In the genomic region with DNA sequence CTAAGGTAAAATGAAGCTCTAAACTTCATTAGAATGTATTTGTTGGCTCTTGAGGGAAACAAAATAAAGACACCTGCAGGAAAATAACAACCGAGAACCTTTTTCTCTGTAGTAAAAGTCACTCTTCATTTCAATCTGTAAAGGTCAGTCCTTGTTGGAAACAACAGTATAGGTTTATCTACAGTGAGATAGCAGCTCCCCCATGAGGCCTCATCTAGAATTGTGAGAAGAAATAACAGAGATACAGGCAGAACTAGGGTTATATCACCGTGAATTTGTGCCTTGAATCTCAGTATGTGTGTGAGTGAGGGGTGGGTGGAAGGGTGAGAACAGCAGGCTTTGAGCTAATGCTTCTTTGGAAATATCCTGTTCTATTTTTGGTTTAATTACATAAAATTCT, we compare ENCODE assay signal across 8 cellular contexts.
DNase-seq lines count a peak whose midpoint lies in the region; ATAC-seq and TF ChIP-seq lines count a peak whose summit lies in the region.

No MANE protein-coding gene starts in this region.

- no peaks in the 10 kb centered on the region for H3K9me3 ChIP-seq in neural cell (ENCODE audit: low read length)

- intact Hi-C loops in activated CD8-positive, alpha-beta T cell treated with anti-CD3 and anti-CD28 coated beads for 36 hours (cut with micrococcal nuclease) = loop anchor here (10.0 kb wide), 1 partner anchor 329 kb away; no protein-coding TSS in a partner anchor

- TF ChIP-seq RAD21 in Ishikawa (IDR thresholded peaks at IDR 0.05; ENCODE audit: low read depth) = peak; percentile 59
- TF ChIP-seq RAD21 in neural cell (conservative IDR thresholded peaks at IDR 0.05) = peak; percentile 81

- in situ Hi-C loops in GM13976 (cut with MboI; ENCODE audit: low sequenced_read_pairs, unreplicated experiment) = no loop called here

- H3K27me3 ChIP-seq in neural cell (ENCODE audit: insufficient read depth, low read depth, low read length) = no peaks in the 10 kb centered on the region

- H3K4me3 ChIP-seq in neural cell (ENCODE audit: low read length) = no peak overlapping the region

- H3K9me3 Mint-ChIP-seq in activated CD8-positive, alpha-beta T cell treated with anti-CD3 and anti-CD28 coated beads for 36 hours = no peaks in the 10 kb centered on the region

- no peaks in the 10 kb centered on the region for H3K4me1 Mint-ChIP-seq in activated CD8-positive, alpha-beta T cell treated with anti-CD3 and anti-CD28 coated beads for 36 hours (ENCODE audit: low read depth)

- no peak for ATAC-seq in activated CD8-positive, alpha-beta T cell treated with anti-CD3 and anti-CD28 coated beads for 36 hours
- ATAC-seq in GM21526 (IDR thresholded peaks at IDR 0.05; ENCODE audit: low FRiP score, unreplicated experiment) = no peak

- H2AFZ ChIP-seq in neural cell (ENCODE audit: low read depth, low read length) = no peak overlapping the region

- H3K4me3 Mint-ChIP-seq in activated CD8-positive, alpha-beta T cell treated with anti-CD3 and anti-CD28 coated beads for 36 hours = no peak overlapping the region

- no peaks in the 10 kb centered on the region for H3K79me2 ChIP-seq in neural cell (replicated peaks; ENCODE audit: insufficient read depth, low read length)

- no peaks in the 10 kb centered on the region for H3F3A ChIP-seq in neural cell (ENCODE audit: insufficient read depth, low read length, poor library complexity, severe bottlenecking)

- TF ChIP-seq EP300 in Ishikawa (IDR thresholded peaks at IDR 0.05; ENCODE audit: borderline replicate concordance) (no peak), neural cell (conservative IDR thresholded peaks at IDR 0.05; ENCODE audit: poor library complexity, severe bottlenecking) (no peak)

- CTCF ChIA-PET in activated CD8-positive, alpha-beta T cell treated with anti-CD3 and anti-CD28 coated beads for 36 hours (lab: Charles Lee) = interaction anchor here (0.7 to 1.0 kb wide), 2 partner anchors 328 to 363 kb away, joined by 3 read pairs; no protein-coding TSS in a partner anchor

- H4K20me1 ChIP-seq in neural cell (ENCODE audit: insufficient read depth) = no peaks in the 10 kb centered on the region

- no peak overlapping the region for H3K27ac Mint-ChIP-seq in activated CD8-positive, alpha-beta T cell treated with anti-CD3 and anti-CD28 coated beads for 36 hours

- no peaks in the 10 kb centered on the region for H3K27me3 Mint-ChIP-seq in activated CD8-positive, alpha-beta T cell treated with anti-CD3 and anti-CD28 coated beads for 36 hours

- H3K4me2 ChIP-seq in neural cell (ENCODE audit: low read length) = no peak overlapping the region

- H3K36me3 Mint-ChIP-seq in activated CD8-positive, alpha-beta T cell treated with anti-CD3 and anti-CD28 coated beads for 36 hours (ENCODE audit: low read depth) = no peaks in the 10 kb centered on the region

- H3K9me2 ChIP-seq in neural cell (ENCODE audit: insufficient read depth, low read length) = no peaks in the 10 kb centered on the region

- H3K9ac ChIP-seq in neural cell (ENCODE audit: low read length) = no peak overlapping the region

- no peak overlapping the region for H3K27ac ChIP-seq in neural cell (ENCODE audit: low read length)

- peak; percentile 17 for TF ChIP-seq CTCF in GM13976 (IDR thresholded peaks at IDR 0.05; ENCODE audit: borderline replicate concordance, control extremely low read depth, extremely low read depth, insufficient read depth, missing control alignments)
- TF ChIP-seq CTCF in activated CD8-positive, alpha-beta T cell treated with anti-CD3 and anti-CD28 coated beads for 36 hours (IDR thresholded peaks at IDR 0.05) = peak; percentile 47
- TF ChIP-seq CTCF in neural cell (IDR thresholded peaks at IDR 0.05; ENCODE audit: poor library complexity, severe bottlenecking) = peak; percentile 74

- no peaks in the 10 kb centered on the region for H3K36me3 ChIP-seq in neural cell (ENCODE audit: insufficient read depth, low read length)

- POLR2A ChIA-PET in activated CD8-positive, alpha-beta T cell treated with anti-CD3 and anti-CD28 coated beads for 36 hours (lab: Charles Lee) = no interaction called here

- peak; percentile 15 for DNase-seq in A172 (ENCODE audit: low spot score)
- peak; percentile 30 for DNase-seq in GM13976 (ENCODE audit: low spot score)
- peak; percentile 8 for DNase-seq in activated CD8-positive, alpha-beta T cell treated with anti-CD3 and anti-CD28 coated beads for 36 hours
- DNase-seq in cortex of kidney (lab: John Stamatoyannopoulos, UW) = no peak
- DNase-seq in NCI-H187 treated with DMSO at 0.1 percent for 48 hours (lab: John Stamatoyannopoulos, UW) = no peak

TF ChIP-seq in Ishikawa, 13 proteins besides CTCF, POLR2A, EP300 and RAD21:
- TF ChIP-seq ZBTB7A (IDR thresholded peaks at IDR 0.05; ENCODE audit: low read depth) = no peak
- TF ChIP-seq CEBPB (IDR thresholded peaks at IDR 0.05) = no peak
- no peak for TF ChIP-seq NFIC (IDR thresholded peaks at IDR 0.05)
- no peak for TF ChIP-seq YY1 (IDR thresholded peaks at IDR 0.05; ENCODE audit: low read depth)

TF ChIP-seq in neural cell, 6 proteins besides CTCF, POLR2A, EP300 and RAD21:
- TF ChIP-seq EZH2 (IDR thresholded peaks at IDR 0.05; ENCODE audit: borderline replicate concordance, insufficient read depth, low read length, poor library complexity, severe bottlenecking) = no peak
- TF ChIP-seq, protein P1, sequence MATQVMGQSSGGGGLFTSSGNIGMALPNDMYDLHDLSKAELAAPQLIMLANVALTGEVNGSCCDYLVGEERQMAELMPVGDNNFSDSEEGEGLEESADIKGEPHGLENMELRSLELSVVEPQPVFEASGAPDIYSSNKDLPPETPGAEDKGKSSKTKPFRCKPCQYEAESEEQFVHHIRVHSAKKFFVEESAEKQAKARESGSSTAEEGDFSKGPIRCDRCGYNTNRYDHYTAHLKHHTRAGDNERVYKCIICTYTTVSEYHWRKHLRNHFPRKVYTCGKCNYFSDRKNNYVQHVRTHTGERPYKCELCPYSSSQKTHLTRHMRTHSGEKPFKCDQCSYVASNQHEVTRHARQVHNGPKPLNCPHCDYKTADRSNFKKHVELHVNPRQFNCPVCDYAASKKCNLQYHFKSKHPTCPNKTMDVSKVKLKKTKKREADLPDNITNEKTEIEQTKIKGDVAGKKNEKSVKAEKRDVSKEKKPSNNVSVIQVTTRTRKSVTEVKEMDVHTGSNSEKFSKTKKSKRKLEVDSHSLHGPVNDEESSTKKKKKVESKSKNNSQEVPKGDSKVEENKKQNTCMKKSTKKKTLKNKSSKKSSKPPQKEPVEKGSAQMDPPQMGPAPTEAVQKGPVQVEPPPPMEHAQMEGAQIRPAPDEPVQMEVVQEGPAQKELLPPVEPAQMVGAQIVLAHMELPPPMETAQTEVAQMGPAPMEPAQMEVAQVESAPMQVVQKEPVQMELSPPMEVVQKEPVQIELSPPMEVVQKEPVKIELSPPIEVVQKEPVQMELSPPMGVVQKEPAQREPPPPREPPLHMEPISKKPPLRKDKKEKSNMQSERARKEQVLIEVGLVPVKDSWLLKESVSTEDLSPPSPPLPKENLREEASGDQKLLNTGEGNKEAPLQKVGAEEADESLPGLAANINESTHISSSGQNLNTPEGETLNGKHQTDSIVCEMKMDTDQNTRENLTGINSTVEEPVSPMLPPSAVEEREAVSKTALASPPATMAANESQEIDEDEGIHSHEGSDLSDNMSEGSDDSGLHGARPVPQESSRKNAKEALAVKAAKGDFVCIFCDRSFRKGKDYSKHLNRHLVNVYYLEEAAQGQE (IDR thresholded peaks at IDR 0.05; ENCODE audit: borderline replicate concordance) = no peak
- TF ChIP-seq MXI1 (conservative IDR thresholded peaks at IDR 0.05; ENCODE audit: poor library complexity, severe bottlenecking) = no peak
- TF ChIP-seq SMC3 (conservative IDR thresholded peaks at IDR 0.05; ENCODE audit: poor library complexity) = peak; percentile 71
- TF ChIP-seq POLR2AphosphoS5 (IDR thresholded peaks at IDR 0.05) = no peak
- TF ChIP-seq TAF1 (IDR thresholded peaks at IDR 0.05; ENCODE audit: low read depth) = no peak
TF ChIP-seq in neural cell: peak in this region for 1.

Comparison
In these comparisons a context has a peak if more than half of its experiments do, and no peak if none do; other contexts are left out.
1. DNase-seq: peak in A172 (single experiment), GM13976 (single experiment) and activated CD8-positive, alpha-beta T cell treated with anti-CD3 and anti-CD28 coated beads for 36 hours (single experiment); none in cortex of kidney (single experiment) and NCI-H187 treated with DMSO at 0.1 percent for 48 hours (single experiment).
2. CTCF ChIP-seq: peak in every context shown above with its lines; median percentile 74 in neural cell; 47 in activated CD8-positive, alpha-beta T cell treated with anti-CD3 and anti-CD28 coated beads for 36 hours; 17 in GM13976.